In the genomic region with DNA sequence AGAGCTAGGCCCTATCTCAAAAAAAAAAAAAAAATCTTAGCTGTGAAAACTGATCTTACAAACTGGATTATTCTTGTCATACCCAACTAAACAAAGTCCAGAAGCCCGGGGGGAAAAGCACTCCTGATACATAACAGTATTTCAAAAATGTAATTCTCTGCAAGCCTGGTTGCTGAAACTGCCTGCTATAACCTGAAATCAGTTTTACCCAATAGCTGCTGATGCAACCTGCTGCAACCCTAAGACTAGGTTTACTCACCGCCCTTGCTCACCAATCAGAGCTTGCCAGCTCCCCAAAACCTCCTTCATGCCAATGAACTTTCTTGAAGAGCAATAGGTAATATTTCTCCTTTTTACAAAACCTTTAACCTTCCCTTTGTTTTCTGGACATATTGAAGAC, we compare ENCODE assay signal across 1 cellular context.
TF ChIP-seq lines count a peak whose summit lies in the region.

No MANE protein-coding gene starts in this region.

TF ChIP-seq in IMR-90, 13 proteins besides CTCF, POLR2A, EP300 and RAD21:
- TF ChIP-seq CEBPB (IDR thresholded peaks at IDR 0.05; ENCODE audit: low read depth, low read length) = peak; percentile 86
- no peak for TF ChIP-seq ELK1 (IDR thresholded peaks at IDR 0.05; ENCODE audit: borderline replicate concordance, low read depth, low read length)
